Comparison of ENCODE assay signal across 8 cellular contexts in the genomic region with DNA sequence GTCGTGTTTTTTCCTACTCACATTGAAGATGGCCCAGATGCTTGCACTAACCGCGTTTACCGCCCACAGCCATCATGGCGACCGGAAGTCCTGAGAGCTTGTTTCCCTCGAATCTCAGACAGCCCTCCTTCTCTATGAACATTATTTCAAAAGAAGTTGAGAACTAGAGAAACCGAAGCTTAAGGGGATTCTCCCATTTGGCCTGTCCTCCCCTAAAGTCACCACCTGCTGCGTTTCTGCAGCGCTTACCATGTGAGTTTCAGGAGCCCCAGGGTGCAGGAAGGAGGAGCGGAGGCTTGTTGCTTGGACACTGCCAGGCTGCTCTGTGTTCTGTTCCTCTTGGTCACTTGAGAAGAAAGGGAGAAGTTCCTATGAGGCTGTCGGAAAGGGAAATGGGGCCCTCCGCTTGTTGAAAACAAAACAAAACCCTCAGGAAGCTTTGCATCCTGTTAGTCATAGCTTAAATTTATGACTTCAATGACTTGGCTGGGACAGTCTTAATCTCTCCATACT. TPM values are rescaled to one million over a fixed set of nuclear protein-coding genes. Genes with fewer than 3 reads are reported as not detected.
DNase-seq lines count a peak whose midpoint lies in the region; ATAC-seq and TF ChIP-seq lines count a peak whose summit lies in the region.

No MANE protein-coding gene starts in this region.

- TF ChIP-seq CTCF in GM12864 (IDR thresholded peaks at IDR 0.05; ENCODE audit: low read depth, low read length, missing control alignments) = no peak
- TF ChIP-seq CTCF in gastrocnemius medialis (IDR thresholded peaks at IDR 0.05 in 4 of 5, conservative IDR thresholded peaks at IDR 0.05 in 1 of 5) = no peak
- TF ChIP-seq CTCF in progenitor cell of endocrine pancreas (IDR thresholded peaks at IDR 0.05; ENCODE audit: unreplicated experiment) = no peak

- no peak overlapping the region for H3K4me3 Mint-ChIP-seq in progenitor cell of endocrine pancreas (ENCODE audit: low read depth)

- H3K27ac ChIP-seq in duodenal mucosa (ENCODE audit: low read depth, low read length) = peak overlapping the region; percentile 86
- H3K27ac ChIP-seq in gastrocnemius medialis = peak overlapping the region in 3 of 4 donors; percentile 61 to 71 (median 66)

- no peak overlapping the region for H3K27ac Mint-ChIP-seq in progenitor cell of endocrine pancreas

- peak; percentile 45 to 62 for TF ChIP-seq POLR2A in gastrocnemius medialis (IDR thresholded peaks at IDR 0.05)

- H3K4me3 ChIP-seq in GM12864 (ENCODE audit: low read depth, low read length) (peak overlapping the region; percentile 57), duodenal mucosa (ENCODE audit: low read depth in 1 of 2, low read length in 2 of 2) (peak overlapping the region; percentile 67 to 69), gastrocnemius medialis (peak overlapping the region; percentile 33 to 53 (median 46))

- DNase-seq in GM12864 (ENCODE audit: low read depth) (peak; percentile 73), gastrocnemius medialis (peak; percentile 27 to 28), progenitor cell of endocrine pancreas (ENCODE audit: low spot score, unreplicated experiment) (no peak), NCI-H524 (lab: John Stamatoyannopoulos, UW) (no peak)

- H3K4me1 ChIP-seq in duodenal mucosa (ENCODE audit: control insufficient read depth in 1 of 2, insufficient read depth in 2 of 2, low read length in 2 of 2) = peaks cover 8 to 19% of the 10 kb centered on the region in 2 donors
- H3K4me1 ChIP-seq in gastrocnemius medialis = peaks cover 9 to 22% of the 10 kb centered on the region in 2 donors

- H3K36me3 Mint-ChIP-seq in progenitor cell of endocrine pancreas (ENCODE audit: insufficient read depth) = peaks cover 11% of the 10 kb centered on the region

- ATAC-seq in HG03039 (IDR thresholded peaks at IDR 0.05; ENCODE audit: unreplicated experiment) = peak; percentile 67
- peak; percentile 76 for ATAC-seq in activated CD4-positive, CD25-positive, alpha-beta regulatory T cell treated with anti-CD3 and anti-CD28 coated beads, Interleukin-2, amount 50 U/mL, for 24 hours
- peak; percentile 49 to 74 for ATAC-seq in gastrocnemius medialis
- ATAC-seq in HG03442 (IDR thresholded peaks at IDR 0.05; ENCODE audit: unreplicated experiment) = no peak

- intact Hi-C loops in gastrocnemius medialis (cut with DNase I; ENCODE audit: low total_unique reads) = no loop called here

- in situ Hi-C loops in gastrocnemius medialis (cut with MboI; ENCODE audit: low sequenced_read_pairs in 4 of 4) = loop anchor here in 2 of 4 donors (25.0 kb wide), 1 partner anchor 287 kb away; no protein-coding TSS in a partner anchor

- no peaks in the 10 kb centered on the region for H3K9me3 Mint-ChIP-seq in progenitor cell of endocrine pancreas (ENCODE audit: low read depth)

- H3K27me3 Mint-ChIP-seq in progenitor cell of endocrine pancreas = no peaks in the 10 kb centered on the region

- H3K9me3 ChIP-seq in duodenal mucosa (ENCODE audit: control insufficient read depth in 1 of 2, low read length in 2 of 2) (no peaks in the 10 kb centered on the region), gastrocnemius medialis (no peaks in the 10 kb centered on the region)

- H3K36me3 ChIP-seq in duodenal mucosa (ENCODE audit: control insufficient read depth in 1 of 2, insufficient read depth in 2 of 2, low read length in 2 of 2) (peaks cover 9 to 21% of the 10 kb centered on the region in 2 donors), gastrocnemius medialis (peaks cover 0 to 20% of the 10 kb centered on the region in 2 donors)

- peak overlapping the region; percentile 52 to 56 for H3K9ac ChIP-seq in duodenal mucosa (ENCODE audit: low read depth in 1 of 2, low read length in 2 of 2)

- H3K4me1 Mint-ChIP-seq in progenitor cell of endocrine pancreas (ENCODE audit: low read depth) = peaks cover 7% of the 10 kb centered on the region

- no peaks in the 10 kb centered on the region for H3K27me3 ChIP-seq in duodenal mucosa (ENCODE audit: control insufficient read depth in 1 of 2, insufficient read depth in 2 of 2, low read length in 2 of 2)
- no peaks in the 10 kb centered on the region for H3K27me3 ChIP-seq in gastrocnemius medialis

RNA-seq across cellular contexts. Expression of gene CARD8, which starts 6.2 kb away (rescaled TPM):
- total RNA-seq in gastrocnemius medialis (10 to 100 TPM; 15.7 to 23.3 (median 20.2) TPM), progenitor cell of endocrine pancreas (60.9 and 64.6 TPM in 2 replicates)

RNA-seq across cellular contexts. Expression of gene ZNF114, which starts 20.3 kb away (rescaled TPM):
- under 1 TPM in 1 of 4 donors, not detected in 3; 0.36 TPM for total RNA-seq in gastrocnemius medialis
- total RNA-seq in progenitor cell of endocrine pancreas = 7.4 and 7.9 TPM in 2 replicates

Comparison
In these comparisons a context has a peak if more than half of its experiments do, and no peak if none do; other contexts are left out.
1. DNase-seq: peak in GM12864 (single experiment) and gastrocnemius medialis (2 of 2); none in progenitor cell of endocrine pancreas (single experiment) and NCI-H524 (0 of 2).
2. Peak in every context shown above with its lines, with median percentiles within 50 percentile points of each other: H3K4me3 ChIP-seq.